ENCODE assay signal across 1 cellular context in genomic region chr5:134103397-134103796, GRCh38.
TF ChIP-seq lines count a peak whose summit lies in the region.

No MANE protein-coding gene starts in this region.

TF ChIP-seq in HepG2, 621 proteins besides CTCF, POLR2A, EP300 and RAD21:
- TF ChIP-seq, protein P1, sequence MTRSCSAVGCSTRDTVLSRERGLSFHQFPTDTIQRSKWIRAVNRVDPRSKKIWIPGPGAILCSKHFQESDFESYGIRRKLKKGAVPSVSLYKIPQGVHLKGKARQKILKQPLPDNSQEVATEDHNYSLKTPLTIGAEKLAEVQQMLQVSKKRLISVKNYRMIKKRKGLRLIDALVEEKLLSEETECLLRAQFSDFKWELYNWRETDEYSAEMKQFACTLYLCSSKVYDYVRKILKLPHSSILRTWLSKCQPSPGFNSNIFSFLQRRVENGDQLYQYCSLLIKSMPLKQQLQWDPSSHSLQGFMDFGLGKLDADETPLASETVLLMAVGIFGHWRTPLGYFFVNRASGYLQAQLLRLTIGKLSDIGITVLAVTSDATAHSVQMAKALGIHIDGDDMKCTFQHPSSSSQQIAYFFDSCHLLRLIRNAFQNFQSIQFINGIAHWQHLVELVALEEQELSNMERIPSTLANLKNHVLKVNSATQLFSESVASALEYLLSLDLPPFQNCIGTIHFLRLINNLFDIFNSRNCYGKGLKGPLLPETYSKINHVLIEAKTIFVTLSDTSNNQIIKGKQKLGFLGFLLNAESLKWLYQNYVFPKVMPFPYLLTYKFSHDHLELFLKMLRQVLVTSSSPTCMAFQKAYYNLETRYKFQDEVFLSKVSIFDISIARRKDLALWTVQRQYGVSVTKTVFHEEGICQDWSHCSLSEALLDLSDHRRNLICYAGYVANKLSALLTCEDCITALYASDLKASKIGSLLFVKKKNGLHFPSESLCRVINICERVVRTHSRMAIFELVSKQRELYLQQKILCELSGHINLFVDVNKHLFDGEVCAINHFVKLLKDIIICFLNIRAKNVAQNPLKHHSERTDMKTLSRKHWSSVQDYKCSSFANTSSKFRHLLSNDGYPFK (CRISPR knock-in tag; IDR thresholded peaks at IDR 0.05; ENCODE audit: borderline replicate concordance), result 0 out of 2 replicates have a peak, but pooled peaks have one; percentile 18
- no peak for TF ChIP-seq ZBTB8A (CRISPR knock-in tag; IDR thresholded peaks at IDR 0.05; ENCODE audit: borderline replicate concordance, low read depth)
- TF ChIP-seq EHMT2 (IDR thresholded peaks at IDR 0.05; ENCODE audit: borderline replicate concordance, low read depth, low read length), result no peak
- TF ChIP-seq ZFX (CRISPR knock-in tag; IDR thresholded peaks at IDR 0.05; ENCODE audit: low read depth), result peak; percentile 20; the same call in 1 of the 2 replicates
